1 cellular context compared by ENCODE assay signal in genomic region chr2:240861547-240861946, GRCh38.
TF ChIP-seq lines count a peak whose summit lies in the region.

No MANE protein-coding gene starts in this region.

TF ChIP-seq in HepG2, 621 proteins besides CTCF, POLR2A, EP300 and RAD21:
- TF ChIP-seq CREB1 (IDR thresholded peaks at IDR 0.05), result no peak
- peak; percentile 22; the same call in 1 of the 2 replicates for TF ChIP-seq CREB1 (CRISPR knock-in tag; IDR thresholded peaks at IDR 0.05)
- no peak for TF ChIP-seq ZNF891 (CRISPR knock-in tag; IDR thresholded peaks at IDR 0.05)
- no peak for TF ChIP-seq JUND (CRISPR knock-in tag; IDR thresholded peaks at IDR 0.05)
- TF ChIP-seq ZFX (CRISPR knock-in tag; IDR thresholded peaks at IDR 0.05; ENCODE audit: low read depth), result 0 out of 2 replicates have a peak, but pooled peaks have one; percentile 33
